Comparison of ENCODE assay signal across 9 cellular contexts in the genomic region with DNA sequence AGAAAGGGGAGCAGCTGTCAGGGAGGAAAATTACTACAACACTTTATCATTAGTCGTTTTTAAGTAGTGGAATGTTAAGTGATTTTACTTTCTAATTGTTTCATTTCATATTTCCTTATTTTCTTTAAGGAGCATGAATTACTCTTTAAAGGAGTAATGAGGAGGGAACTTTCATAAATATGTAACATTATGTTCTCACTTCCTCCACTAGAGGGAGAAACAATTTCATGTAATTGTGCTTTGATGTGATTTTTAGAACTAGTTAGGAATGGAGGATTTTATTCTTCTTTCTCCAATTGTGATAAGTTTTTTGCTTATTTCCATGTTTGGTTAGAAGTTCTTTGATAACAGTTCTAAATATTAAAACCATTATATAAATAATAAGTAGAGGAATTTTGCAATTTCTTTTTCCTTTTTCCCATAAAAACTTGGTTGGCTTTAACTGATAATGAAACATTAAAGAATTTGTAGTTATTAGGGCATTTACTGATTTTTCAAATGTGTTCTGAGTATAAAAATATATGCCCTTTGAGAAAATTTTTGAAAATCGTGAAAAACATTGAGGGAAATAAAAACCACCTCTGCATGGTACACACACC. TPM values are rescaled to one million over a fixed set of nuclear protein-coding genes. Genes with fewer than 3 reads are reported as not detected.
DNase-seq lines count a peak whose midpoint lies in the region; ATAC-seq and TF ChIP-seq lines count a peak whose summit lies in the region.
"Had no signal": no experiment of that assay in that cellular context is flagged by ENCODE, and none has a peak within 500 bp of the region (broad histone marks: within the 10 kb centered on the region; RNA-seq: fewer than 3 reads in every experiment).

No MANE protein-coding gene starts in this region.

- H3K4me3 Mint-ChIP-seq in CD14-positive monocyte (no peak overlapping the region), naive B cell (no peak overlapping the region)
- no peak overlapping the region for H3K4me3 Mint-ChIP-seq in activated naive CD4-positive, alpha-beta T cell treated with anti-CD3 and anti-CD28 coated beads, Interleukin-2, amount 10 ng/mL, durations not matched to agents 7 days and 5 days
- H3K4me3 Mint-ChIP-seq: naive thymus-derived CD8-positive, alpha-beta T cell had no signal

- H3K27ac Mint-ChIP-seq in CD14-positive monocyte (no peak overlapping the region), naive B cell (no peak overlapping the region)
- H3K27ac Mint-ChIP-seq in activated naive CD4-positive, alpha-beta T cell treated with anti-CD3 and anti-CD28 coated beads, Interleukin-2, amount 10 ng/mL, durations not matched to agents 7 days and 5 days, result no peak overlapping the region
- H3K27ac Mint-ChIP-seq: naive thymus-derived CD8-positive, alpha-beta T cell had no signal

- H3K36me3 Mint-ChIP-seq in CD14-positive monocyte (peaks cover 38 to 42% of the 10 kb centered on the region in 2 donors), naive B cell (peaks cover 10 to 30% of the 10 kb centered on the region in 2 donors)
- peaks cover 30% of the 10 kb centered on the region for H3K36me3 Mint-ChIP-seq in activated naive CD4-positive, alpha-beta T cell treated with anti-CD3 and anti-CD28 coated beads, Interleukin-2, amount 10 ng/mL, durations not matched to agents 7 days and 5 days

- H3K9me3 Mint-ChIP-seq in CD14-positive monocyte, result no peaks in the 10 kb centered on the region
- H3K9me3 Mint-ChIP-seq in naive B cell, result no peaks in the 10 kb centered on the region
- no peaks in the 10 kb centered on the region for H3K9me3 Mint-ChIP-seq in activated naive CD4-positive, alpha-beta T cell treated with anti-CD3 and anti-CD28 coated beads, Interleukin-2, amount 10 ng/mL, durations not matched to agents 7 days and 5 days
- H3K9me3 Mint-ChIP-seq: naive thymus-derived CD8-positive, alpha-beta T cell had no signal

- ATAC-seq in GM19468 (IDR thresholded peaks at IDR 0.05; ENCODE audit: extremely low read depth, unreplicated experiment) (peak; percentile 55), naive B cell (ENCODE audit: low read depth in 2 of 2) (no peak), HG03108 (IDR thresholded peaks at IDR 0.05; ENCODE audit: unreplicated experiment) (no peak)
- ATAC-seq: naive thymus-derived CD8-positive, alpha-beta T cell had no signal

- intact Hi-C loops in CD14-positive monocyte (cut with micrococcal nuclease), result no loop called here

- H3K27me3 Mint-ChIP-seq in CD14-positive monocyte (ENCODE audit: low read depth in 3 of 3), result no peaks in the 10 kb centered on the region
- H3K27me3 Mint-ChIP-seq in naive B cell, result no peaks in the 10 kb centered on the region
- H3K27me3 Mint-ChIP-seq in activated naive CD4-positive, alpha-beta T cell treated with anti-CD3 and anti-CD28 coated beads, Interleukin-2, amount 10 ng/mL, durations not matched to agents 7 days and 5 days, result no peaks in the 10 kb centered on the region
- H3K27me3 Mint-ChIP-seq: naive thymus-derived CD8-positive, alpha-beta T cell had no signal

- CTCF ChIA-PET in activated naive CD4-positive, alpha-beta T cell treated with anti-CD3 and anti-CD28 coated beads, Interleukin-2, amount 10 ng/mL, durations not matched to agents 7 days and 5 days (lab: Charles Lee), result interaction anchor here (0.6 to 8.1 kb wide), 5 partner anchors 14 to 206 kb away, joined by 3 to 67 read pairs (median 4); no protein-coding TSS in a partner anchor

- H3K4me1 Mint-ChIP-seq in CD14-positive monocyte (no peaks in the 10 kb centered on the region), naive B cell (no peaks in the 10 kb centered on the region)
- no peaks in the 10 kb centered on the region for H3K4me1 Mint-ChIP-seq in activated naive CD4-positive, alpha-beta T cell treated with anti-CD3 and anti-CD28 coated beads, Interleukin-2, amount 10 ng/mL, durations not matched to agents 7 days and 5 days

- DNase-seq in CD14-positive monocyte (ENCODE audit: low spot score) (no peak), NCI-H1694 (lab: John Stamatoyannopoulos, UW) (peak; percentile 44), cerebellum (ENCODE audit: low spot score) (peak; percentile 16), naive B cell (peak; percentile 6)
- no peak for DNase-seq in activated naive CD4-positive, alpha-beta T cell treated with anti-CD3 and anti-CD28 coated beads, Interleukin-2, amount 10 ng/mL, durations not matched to agents 7 days and 5 days
- no peak for DNase-seq in stimulated activated CD4-positive, alpha-beta T cell treated with anti-CD3 and anti-CD28 coated beads, Interleukin-4, amount 100 ng/mL, for 24 hours

- TF ChIP-seq CTCF in CD14-positive monocyte (IDR thresholded peaks at IDR 0.05), result peak; percentile 92

RNA-seq across cellular contexts. Expression of a gene that starts 25.6 kb away (rescaled TPM):
- polyA plus RNA-seq in CD14-positive monocyte, result 1 to 10 TPM; 2.5 to 3.3 TPM
- 69.1 TPM for total RNA-seq in cerebellum
- 10 to 100 TPM in 5 of 6 donors, 1 to 10 TPM in 1; 6.1 to 14.9 (median 13.1) TPM for polyA plus RNA-seq in naive B cell (ENCODE audit: low read depth in 6 of 6)

RNA-seq across cellular contexts. Expression of a gene that starts 35.4 kb away (rescaled TPM):
- polyA plus RNA-seq in CD14-positive monocyte, result 1 to 10 TPM in 1 of 2 donors, under 1 TPM in 1; 0.11 to 4.7 TPM
- 42.8 TPM for total RNA-seq in cerebellum
- polyA plus RNA-seq in naive B cell (ENCODE audit: low read depth in 6 of 6), result under 1 TPM; 0.10 to 0.67 (median 0.52) TPM

Comparison
In these comparisons a context has a peak if more than half of its experiments do, and no peak if none do; other contexts are left out.
1. DNase-seq: peak in NCI-H1694 (single experiment), cerebellum (single experiment) and naive B cell (single experiment); none in CD14-positive monocyte (single experiment), activated naive CD4-positive, alpha-beta T cell treated with anti-CD3 and anti-CD28 coated beads, Interleukin-2, amount 10 ng/mL, durations not matched to agents 7 days and 5 days (single experiment) and stimulated activated CD4-positive, alpha-beta T cell treated with anti-CD3 and anti-CD28 coated beads, Interleukin-4, amount 100 ng/mL, for 24 hours (single experiment).